In the genomic region with DNA sequence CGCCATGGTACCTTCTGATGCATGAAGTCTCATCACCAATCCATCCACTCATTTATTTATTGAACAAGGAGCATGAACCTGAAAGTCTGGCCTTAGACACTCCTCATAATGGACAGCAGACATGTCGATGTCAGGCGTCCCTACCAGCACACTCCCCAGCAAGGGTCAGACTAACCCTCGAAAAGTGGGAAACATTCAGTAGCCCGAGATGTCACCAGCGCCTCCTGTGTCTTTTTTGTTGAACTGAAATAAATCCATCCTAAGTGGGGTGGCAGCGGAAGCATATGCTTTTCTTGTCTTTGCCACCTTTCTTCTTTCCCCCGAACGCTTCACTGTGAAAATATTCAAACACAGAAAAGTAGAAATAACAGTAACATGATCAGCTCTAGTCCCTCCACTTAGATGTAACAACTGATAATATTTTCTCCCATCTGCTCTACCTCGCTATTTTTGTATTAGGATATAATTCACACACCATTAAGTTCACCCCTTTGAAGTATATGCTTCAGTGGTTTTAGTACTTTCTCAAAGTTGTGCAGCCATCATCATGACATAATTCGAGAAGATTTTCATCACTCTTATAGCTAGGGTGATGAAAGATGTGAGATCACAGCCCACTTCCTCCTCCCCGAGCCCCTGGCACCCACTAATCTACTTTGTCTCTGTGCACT, we compare ENCODE assay signal across 19 cellular contexts.
"Had no signal": no experiment of that assay in that cellular context is flagged by ENCODE, and none has a peak within 500 bp of the region (broad histone marks: within the 10 kb centered on the region; RNA-seq: fewer than 3 reads in every experiment).

No MANE protein-coding gene starts in this region.

- H3K36me3 ChIP-seq: breast epithelium, esophagus muscularis mucosa, upper lobe of left lung had no signal

- H3K27ac ChIP-seq: breast epithelium, esophagus muscularis mucosa, hepatocyte, upper lobe of left lung had no signal

- H3K79me2 ChIP-seq: hepatocyte had no signal

- H3K4me1 ChIP-seq: breast epithelium had no signal

- H3K4me2 ChIP-seq: hepatocyte had no signal

- H3K27me3 ChIP-seq: breast epithelium, esophagus muscularis mucosa, hepatocyte, upper lobe of left lung had no signal

- H3K4me3 ChIP-seq: breast epithelium, esophagus muscularis mucosa, hepatocyte, upper lobe of left lung had no signal

- DNase-seq: activated CD4-positive, alpha-beta T cell treated with anti-CD3 and anti-CD28 coated beads for 4 hours; activated CD4-positive, alpha-beta T cell treated with anti-CD3 and anti-CD28 coated beads, Interleukin-2, amount 50 U/mL, for 48 hours; activated CD4-positive, CD25-positive, alpha-beta regulatory T cell; activated CD8-positive, alpha-beta memory T cell treated with anti-CD3 and anti-CD28 coated beads, Interleukin-2, amount 50 U/mL, for 48 hours; activated naive CD4-positive, alpha-beta T cell treated with Interleukin-2 at 50 U/mL for 16 hours; activated naive CD8-positive, alpha-beta T cell treated with anti-CD3 and anti-CD28 coated beads for 36 hours; activated T-cell treated with anti-CD3 and anti-CD28 coated beads, Interleukin-2, amount 50 U/mL, for 4 hours; effector memory CD4-positive, alpha-beta T cell; glutamatergic neuron; left cardiac atrium; mesenchymal stem cell; naive thymus-derived CD4-positive, alpha-beta T cell; stimulated activated CD4-positive, alpha-beta T cell treated with anti-CD3 and anti-CD28 coated beads, Interleukin-4, amount 100 ng/mL, for 4 hours; stimulated activated naive CD8-positive, alpha-beta T cell treated with anti-CD3 and anti-CD28 coated beads, Interleukin-15, Interleukin-2, amounts not matched to agents 100 U/mL and 50 U/mL, for 24 hours; T-helper 9 cell; upper lobe of left lung had no signal

- ATAC-seq: activated T-cell treated with anti-CD3 and anti-CD28 coated beads, Interleukin-2, amount 50 U/mL, for 4 hours; left cardiac atrium; naive thymus-derived CD4-positive, alpha-beta T cell; stimulated activated naive CD8-positive, alpha-beta T cell treated with anti-CD3 and anti-CD28 coated beads, Interleukin-15, Interleukin-2, amounts not matched to agents 100 U/mL and 50 U/mL, for 24 hours had no signal

- H3K9me3 ChIP-seq: breast epithelium, esophagus muscularis mucosa, upper lobe of left lung had no signal

- H2AFZ ChIP-seq: hepatocyte had no signal
